Comparison of ENCODE assay signal across 11 cellular contexts in genomic region chr5:62341783-62342475, GRCh38. TPM values are rescaled to one million over a fixed set of nuclear protein-coding genes. Genes with fewer than 3 reads are reported as not detected.
DNase-seq lines count a peak whose midpoint lies in the region; ATAC-seq and TF ChIP-seq lines count a peak whose summit lies in the region.
"Had no signal": no experiment of that assay in that cellular context is flagged by ENCODE, and none has a peak within 500 bp of the region (broad histone marks: within the 10 kb centered on the region; RNA-seq: fewer than 3 reads in every experiment).

No MANE protein-coding gene starts in this region.

- H3K4me1 Mint-ChIP-seq in CD8-positive, alpha-beta T cell (ENCODE audit: low read depth): peaks cover 64% of the 10 kb centered on the region
- peaks cover 43% of the 10 kb centered on the region for H3K4me1 Mint-ChIP-seq in activated naive CD4-positive, alpha-beta T cell treated with anti-CD3 and anti-CD28 coated beads, Interleukin-2, amount 10 ng/mL, durations not matched to agents 7 days and 5 days

- H3K27me3 ChIP-seq in CD8-positive, alpha-beta T cell (ENCODE audit: insufficient read depth, low read length): no peaks in the 10 kb centered on the region
- H3K27me3 ChIP-seq in left ventricle myocardium inferior (ENCODE audit: low read depth): no peaks in the 10 kb centered on the region

- no peak for DNase-seq in CD8-positive, alpha-beta T cell
- DNase-seq in activated naive CD4-positive, alpha-beta T cell treated with anti-CD3 and anti-CD28 coated beads, Interleukin-2, amount 10 ng/mL, durations not matched to agents 7 days and 5 days: no peak
- DNase-seq in NCI-H2081 (lab: John Stamatoyannopoulos, UW): no peak
- DNase-seq in NK-92 treated with Interleukin-12 subunit alpha and Interleukin-12 subunit beta, amount 100 ng/mL, for 24 hours (lab: John Stamatoyannopoulos, UW): no peak
- DNase-seq in left ventricle myocardium inferior: no peak
- DNase-seq in caudate nucleus (lab: John Stamatoyannopoulos, UW): no peak
- DNase-seq: Caco-2 had no signal

- H3K36me3 ChIP-seq in CD8-positive, alpha-beta T cell (ENCODE audit: insufficient read depth, low read length): no peaks in the 10 kb centered on the region
- H3K36me3 ChIP-seq in left ventricle myocardium inferior: no peaks in the 10 kb centered on the region

- POLR2A ChIA-PET in CD8-positive, alpha-beta T cell (lab: Charles Lee): interaction anchor here (1.0 kb wide), 1 partner anchor 13 kb away, joined by 3 read pairs; no protein-coding TSS in a partner anchor

- peaks cover 3% of the 10 kb centered on the region for H3K9me3 Mint-ChIP-seq in CD8-positive, alpha-beta T cell
- no peaks in the 10 kb centered on the region for H3K9me3 Mint-ChIP-seq in activated naive CD4-positive, alpha-beta T cell treated with anti-CD3 and anti-CD28 coated beads, Interleukin-2, amount 10 ng/mL, durations not matched to agents 7 days and 5 days

- intact Hi-C loops in CD8-positive, alpha-beta T cell (cut with DNase I, micrococcal nuclease): loop anchor here in 1 of 2 experiments (2.0 kb wide), 1 partner anchor 13 kb away; no protein-coding TSS in a partner anchor
- intact Hi-C loops in left ventricle myocardium inferior (cut with micrococcal nuclease): no loop called here

- H3K4me1 ChIP-seq in CD8-positive, alpha-beta T cell (ENCODE audit: insufficient read depth, low read length): peaks cover 33% of the 10 kb centered on the region
- H3K4me1 ChIP-seq in left ventricle myocardium inferior: no peaks in the 10 kb centered on the region
- H3K4me1 ChIP-seq: HAP-1 had no signal

- H3K27me3 Mint-ChIP-seq in CD8-positive, alpha-beta T cell (ENCODE audit: low read depth): no peaks in the 10 kb centered on the region
- no peaks in the 10 kb centered on the region for H3K27me3 Mint-ChIP-seq in activated naive CD4-positive, alpha-beta T cell treated with anti-CD3 and anti-CD28 coated beads, Interleukin-2, amount 10 ng/mL, durations not matched to agents 7 days and 5 days

- TF ChIP-seq CTCF in CD8-positive, alpha-beta T cell (IDR thresholded peaks at IDR 0.05): no peak
- TF ChIP-seq CTCF in left ventricle myocardium inferior (IDR thresholded peaks at IDR 0.05; ENCODE audit: borderline replicate concordance): no peak

- H3K4me3 Mint-ChIP-seq in CD8-positive, alpha-beta T cell: peak overlapping the region; percentile 66
- H3K4me3 Mint-ChIP-seq in activated naive CD4-positive, alpha-beta T cell treated with anti-CD3 and anti-CD28 coated beads, Interleukin-2, amount 10 ng/mL, durations not matched to agents 7 days and 5 days: no peak overlapping the region

- peak; percentile 61 for ATAC-seq in CD8-positive, alpha-beta T cell
- ATAC-seq in GM19455 (IDR thresholded peaks at IDR 0.05; ENCODE audit: unreplicated experiment) (peak; percentile 76), HG03066 (IDR thresholded peaks at IDR 0.05; ENCODE audit: low read depth, unreplicated experiment) (peak; percentile 65)
- ATAC-seq: Panc1 had no signal

- peaks cover 13% of the 10 kb centered on the region for H3K36me3 Mint-ChIP-seq in CD8-positive, alpha-beta T cell
- H3K36me3 Mint-ChIP-seq in activated naive CD4-positive, alpha-beta T cell treated with anti-CD3 and anti-CD28 coated beads, Interleukin-2, amount 10 ng/mL, durations not matched to agents 7 days and 5 days: peaks cover 30% of the 10 kb centered on the region

- peak overlapping the region; percentile 87 for H3K27ac Mint-ChIP-seq in CD8-positive, alpha-beta T cell
- peak overlapping the region; percentile 84 for H3K27ac Mint-ChIP-seq in activated naive CD4-positive, alpha-beta T cell treated with anti-CD3 and anti-CD28 coated beads, Interleukin-2, amount 10 ng/mL, durations not matched to agents 7 days and 5 days

- no peaks in the 10 kb centered on the region for H3K9me3 ChIP-seq in CD8-positive, alpha-beta T cell (ENCODE audit: low read length)
- no peaks in the 10 kb centered on the region for H3K9me3 ChIP-seq in left ventricle myocardium inferior (replicated peaks)
- H3K9me3 ChIP-seq: Caco-2, HAP-1 had no signal

- CTCF ChIA-PET in CD8-positive, alpha-beta T cell (lab: Charles Lee): interaction anchor here (0.6 to 1.8 kb wide), 4 partner anchors 13 to 117 kb away, joined by 3 to 7 read pairs (median 4); no protein-coding TSS in a partner anchor
- CTCF ChIA-PET in activated naive CD4-positive, alpha-beta T cell treated with anti-CD3 and anti-CD28 coated beads, Interleukin-2, amount 10 ng/mL, durations not matched to agents 7 days and 5 days (lab: Charles Lee): interaction anchor here (0.6 to 1.2 kb wide), 4 partner anchors 8 to 117 kb away, joined by 3 read pairs; no protein-coding TSS in a partner anchor

- H3K4me3 ChIP-seq in CD8-positive, alpha-beta T cell (ENCODE audit: low read depth, low read length): no peak overlapping the region
- H3K4me3 ChIP-seq in left ventricle myocardium inferior: no peak overlapping the region
- H3K4me3 ChIP-seq: HAP-1 had no signal

- H3K27ac ChIP-seq in CD8-positive, alpha-beta T cell (ENCODE audit: low read depth, low read length): no peak overlapping the region
- H3K27ac ChIP-seq in left ventricle myocardium inferior (replicated peaks) (no peak overlapping the region), caudate nucleus (ENCODE audit: low read depth, low read length) (no peak overlapping the region)

RNA-seq across cellular contexts. Expression of gene KIF2A, which starts 35.9 kb away (rescaled TPM):
- total RNA-seq in CD8-positive, alpha-beta T cell: 10 to 100 TPM; 93.1 to 98.3 TPM
- total RNA-seq in left ventricle myocardium inferior: 9.7 TPM
